Comparison of ENCODE assay signal across 1 cellular context in genomic region chr10:68955414-68955785, GRCh38.
TF ChIP-seq lines count a peak whose summit lies in the region.

No MANE protein-coding gene starts in this region.

TF ChIP-seq in HepG2, 621 proteins besides CTCF, POLR2A, EP300 and RAD21:
- TF ChIP-seq TMF1 (CRISPR knock-in tag; IDR thresholded peaks at IDR 0.05; ENCODE audit: low read depth) (no peak), ZNF770 (CRISPR knock-in tag; IDR thresholded peaks at IDR 0.05) (peak; percentile 62; the same call in 1 of the 2 replicates), ZNF136 (CRISPR knock-in tag; IDR thresholded peaks at IDR 0.05; ENCODE audit: low read depth) (0 out of 2 replicates have a peak, but pooled peaks have one; percentile 3), TEF (CRISPR knock-in tag; IDR thresholded peaks at IDR 0.05) (0 out of 2 replicates have a peak, but pooled peaks have one; percentile 2), ZNF772 (CRISPR knock-in tag; IDR thresholded peaks at IDR 0.05) (peak; percentile 2; the same call in 1 of the 2 replicates), SNAPC5 (CRISPR knock-in tag; IDR thresholded peaks at IDR 0.05; ENCODE audit: borderline replicate concordance) (no peak), SPEN (CRISPR knock-in tag; IDR thresholded peaks at IDR 0.05; ENCODE audit: low read depth) (no peak), ZFP37 (CRISPR knock-in tag; IDR thresholded peaks at IDR 0.05; ENCODE audit: borderline replicate concordance) (peak; percentile 72)
- TF ChIP-seq, protein P1, sequence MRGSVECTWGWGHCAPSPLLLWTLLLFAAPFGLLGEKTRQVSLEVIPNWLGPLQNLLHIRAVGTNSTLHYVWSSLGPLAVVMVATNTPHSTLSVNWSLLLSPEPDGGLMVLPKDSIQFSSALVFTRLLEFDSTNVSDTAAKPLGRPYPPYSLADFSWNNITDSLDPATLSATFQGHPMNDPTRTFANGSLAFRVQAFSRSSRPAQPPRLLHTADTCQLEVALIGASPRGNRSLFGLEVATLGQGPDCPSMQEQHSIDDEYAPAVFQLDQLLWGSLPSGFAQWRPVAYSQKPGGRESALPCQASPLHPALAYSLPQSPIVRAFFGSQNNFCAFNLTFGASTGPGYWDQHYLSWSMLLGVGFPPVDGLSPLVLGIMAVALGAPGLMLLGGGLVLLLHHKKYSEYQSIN (CRISPR knock-in tag; IDR thresholded peaks at IDR 0.05; ENCODE audit: borderline replicate concordance), result no peak
- TF ChIP-seq, protein P2, sequence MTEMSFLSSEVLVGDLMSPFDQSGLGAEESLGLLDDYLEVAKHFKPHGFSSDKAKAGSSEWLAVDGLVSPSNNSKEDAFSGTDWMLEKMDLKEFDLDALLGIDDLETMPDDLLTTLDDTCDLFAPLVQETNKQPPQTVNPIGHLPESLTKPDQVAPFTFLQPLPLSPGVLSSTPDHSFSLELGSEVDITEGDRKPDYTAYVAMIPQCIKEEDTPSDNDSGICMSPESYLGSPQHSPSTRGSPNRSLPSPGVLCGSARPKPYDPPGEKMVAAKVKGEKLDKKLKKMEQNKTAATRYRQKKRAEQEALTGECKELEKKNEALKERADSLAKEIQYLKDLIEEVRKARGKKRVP (CRISPR knock-in tag; IDR thresholded peaks at IDR 0.05), result 0 out of 4 replicates have a peak, but pooled peaks of 1 of the 2 experiments have one; percentile 5
